Comparison of ENCODE assay signal across 29 cellular contexts in the genomic region with DNA sequence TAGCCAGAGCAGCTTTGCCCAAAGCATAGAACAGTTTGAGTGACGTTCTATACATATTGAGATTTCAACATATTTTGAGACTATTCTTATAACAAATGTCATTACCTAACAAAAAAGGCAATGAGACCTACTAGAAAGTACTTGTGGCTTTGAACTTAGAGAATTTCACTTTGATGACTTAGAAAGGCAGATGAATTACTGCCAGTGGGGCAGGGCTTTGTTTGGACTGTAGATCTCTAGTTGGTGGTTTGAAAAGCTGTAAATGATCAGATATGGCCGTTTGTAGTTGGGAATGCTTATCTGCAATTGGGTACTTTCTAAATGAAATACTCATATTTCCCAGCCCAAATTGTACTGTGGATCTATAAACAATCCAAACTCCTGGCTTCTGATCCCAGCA. TPM values are rescaled to one million over a fixed set of nuclear protein-coding genes. Genes with fewer than 3 reads are reported as not detected.
"Had no signal": no experiment of that assay in that cellular context is flagged by ENCODE, and none has a peak within 500 bp of the region (broad histone marks: within the 10 kb centered on the region; RNA-seq: fewer than 3 reads in every experiment).

No MANE protein-coding gene starts in this region.

- H3K27me3 ChIP-seq: spleen, testis, tibial nerve, upper lobe of right lung had no signal

- H3K27ac ChIP-seq: coronary artery, spleen, testis, tibial nerve, upper lobe of right lung had no signal

- DNase-seq: effector CD4-positive, alpha-beta T cell; endodermal cell; foreskin melanocyte; head of caudate nucleus; hippocampal formation; natural killer cell; posterior cingulate gyrus; spleen; stimulated activated CD4-positive, alpha-beta T cell treated with anti-CD3 and anti-CD28 coated beads, Interleukin-2, amount 100 ng/mL, for 24 hours; stimulated activated CD4-positive, alpha-beta T cell treated with anti-CD3 and anti-CD28 coated beads, Interleukin-4, amount 100 ng/mL, for 4 hours; stimulated activated naive B cell treated with anti-CD40 and anti-IgM and Interleukin-4, amounts not matched to agents 10 μg/mL and 1 μg/mL and 100 μg/mL, for 72 hours; stimulated activated naive CD8-positive, alpha-beta T cell treated with anti-CD3 and anti-CD28 coated beads, Interleukin-15, amount 100 ng/mL, for 72 hours; testis; upper lobe of right lung had no signal

- H3K36me3 ChIP-seq: spleen, tibial nerve, upper lobe of right lung had no signal

- H3K4me1 ChIP-seq: spleen, testis, tibial nerve, upper lobe of right lung had no signal

- H3K9me3 ChIP-seq: testis, upper lobe of right lung had no signal

- H3K4me3 ChIP-seq: coronary artery, spleen, testis, tibial nerve, upper lobe of right lung had no signal

- ATAC-seq: natural killer cell; sciatic nerve; stimulated activated naive B cell treated with anti-CD40 and anti-IgM and Interleukin-4, amounts not matched to agents 10 μg/mL and 1 μg/mL and 100 μg/mL, for 72 hours; stimulated activated naive CD8-positive, alpha-beta T cell treated with anti-CD3 and anti-CD28 coated beads, Interleukin-15, amount 100 ng/mL, for 72 hours; upper lobe of right lung had no signal

RNA-seq across cellular contexts. Expression of a gene that starts 28.1 kb away (rescaled TPM):
- total RNA-seq: dermis microvascular lymphatic vessel endothelial cell, endothelial cell of umbilical vein, lung microvascular endothelial cell, neural crest cell, osteocyte, pulmonary artery endothelial cell, skeletal muscle tissue, subcutaneous adipose tissue had no signal
- polyA plus RNA-seq: endothelial cell of umbilical vein had no signal

RNA-seq across cellular contexts. Expression of a gene that starts 47.2 kb away (rescaled TPM):
- total RNA-seq: dermis microvascular lymphatic vessel endothelial cell, endodermal cell, endothelial cell of umbilical vein, kidney epithelial cell, liver, lung microvascular endothelial cell, mucosa of gallbladder, myocyte, natural killer cell, neural crest cell, osteocyte, pulmonary artery endothelial cell, sciatic nerve, skeletal muscle tissue, spleen, subcutaneous adipose tissue, tibial nerve, upper lobe of right lung had no signal
- polyA plus RNA-seq: endothelial cell of umbilical vein, liver, spleen had no signal
